Comparison of ENCODE assay signal across 1 cellular context in the genomic region with DNA sequence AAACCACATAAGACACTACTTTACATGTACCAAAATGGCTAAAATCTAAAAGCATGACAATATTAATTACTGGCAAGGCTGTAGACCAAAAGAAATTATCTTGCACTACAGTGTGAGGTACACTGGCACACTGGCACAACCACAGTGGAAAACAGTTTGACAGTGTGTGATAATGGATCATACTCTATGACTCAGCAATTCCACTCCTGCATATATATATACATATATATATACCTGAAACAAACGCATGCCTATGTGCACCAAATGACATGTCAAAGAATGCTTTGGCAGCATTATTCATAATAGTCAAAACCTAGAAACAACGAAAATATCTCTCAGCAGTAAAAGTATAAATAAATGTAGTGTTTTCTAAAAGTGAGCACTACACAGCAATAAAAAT.
TF ChIP-seq lines count a peak whose summit lies in the region.

No MANE protein-coding gene starts in this region.

TF ChIP-seq in HepG2, 621 proteins besides CTCF, POLR2A, EP300 and RAD21 (continued from another document):
- TF ChIP-seq, protein P1, sequence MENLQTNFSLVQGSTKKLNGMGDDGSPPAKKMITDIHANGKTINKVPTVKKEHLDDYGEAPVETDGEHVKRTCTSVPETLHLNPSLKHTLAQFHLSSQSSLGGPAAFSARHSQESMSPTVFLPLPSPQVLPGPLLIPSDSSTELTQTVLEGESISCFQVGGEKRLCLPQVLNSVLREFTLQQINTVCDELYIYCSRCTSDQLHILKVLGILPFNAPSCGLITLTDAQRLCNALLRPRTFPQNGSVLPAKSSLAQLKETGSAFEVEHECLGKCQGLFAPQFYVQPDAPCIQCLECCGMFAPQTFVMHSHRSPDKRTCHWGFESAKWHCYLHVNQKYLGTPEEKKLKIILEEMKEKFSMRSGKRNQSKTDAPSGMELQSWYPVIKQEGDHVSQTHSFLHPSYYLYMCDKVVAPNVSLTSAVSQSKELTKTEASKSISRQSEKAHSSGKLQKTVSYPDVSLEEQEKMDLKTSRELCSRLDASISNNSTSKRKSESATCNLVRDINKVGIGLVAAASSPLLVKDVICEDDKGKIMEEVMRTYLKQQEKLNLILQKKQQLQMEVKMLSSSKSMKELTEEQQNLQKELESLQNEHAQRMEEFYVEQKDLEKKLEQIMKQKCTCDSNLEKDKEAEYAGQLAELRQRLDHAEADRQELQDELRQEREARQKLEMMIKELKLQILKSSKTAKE (CRISPR knock-in tag; IDR thresholded peaks at IDR 0.05; ENCODE audit: borderline replicate concordance) = no peak
- TF ChIP-seq TOPORS (CRISPR knock-in tag; IDR thresholded peaks at IDR 0.05) (no peak), U2AF1 (optimal IDR thresholded peaks at IDR 0.05; ENCODE audit: low read depth, low read length) (no peak), NFE2L2 (IDR thresholded peaks at IDR 0.05; ENCODE audit: low read length) (peak; percentile 77), SYNCRIP (IDR thresholded peaks at IDR 0.05; ENCODE audit: insufficient read depth, low read depth, low read length) (no peak)
